Comparison of ENCODE assay signal across 33 cellular contexts in the genomic region with DNA sequence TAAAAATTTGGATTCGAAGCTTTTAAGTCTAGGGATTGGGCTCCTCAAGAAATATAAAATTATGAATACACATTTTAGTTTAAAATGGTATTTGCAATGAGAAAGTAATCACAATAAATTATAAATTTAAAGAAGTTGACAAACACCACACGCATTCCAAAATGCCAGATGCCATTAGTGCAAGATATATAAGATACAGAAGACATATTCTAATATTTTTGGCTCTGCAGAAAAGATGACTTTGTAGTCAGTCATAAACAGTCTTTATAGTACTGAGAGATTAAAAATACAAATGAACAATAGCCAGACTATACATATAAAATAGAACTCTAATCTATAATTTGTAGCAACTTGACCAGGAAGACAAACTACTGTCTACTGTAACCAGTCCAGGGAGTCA.
"Had no signal": no experiment of that assay in that cellular context is flagged by ENCODE, and none has a peak within 500 bp of the region (broad histone marks: within the 10 kb centered on the region; RNA-seq: fewer than 3 reads in every experiment).

No MANE protein-coding gene starts in this region.

- H3K36me3 ChIP-seq: adrenal gland, ascending aorta, brain microvascular endothelial cell, breast epithelium, cardiac muscle cell had no signal

- H3K4me3 ChIP-seq: adrenal gland, ascending aorta, body of pancreas, breast epithelium, cardiac muscle cell had no signal

- ATAC-seq: activated naive CD4-positive, alpha-beta T cell treated with anti-CD3 and anti-CD28 coated beads, Interleukin-2, amount 50 U/mL, for 72 hours; activated naive CD8-positive, alpha-beta T cell treated with anti-CD3 and anti-CD28 coated beads, Interleukin-2, amount 50 U/mL, for 24 hours; activated T-cell treated with anti-CD3 and anti-CD28 coated beads, Interleukin-2, amount 50 U/mL, for 4 hours; activated T-cell treated with anti-CD3 and anti-CD28 coated beads, Interleukin-2, amount 50 U/mL, for 72 hours; activated T-helper 17 cell treated with anti-CD3 and anti-CD28 coated beads, Interleukin-2, amount 50 U/mL, for 72 hours; body of pancreas had no signal

- H3K27ac ChIP-seq: adrenal gland, ascending aorta, body of pancreas, brain microvascular endothelial cell, breast epithelium, cardiac muscle cell had no signal

- H3K27me3 ChIP-seq: adrenal gland, ascending aorta, body of pancreas, brain microvascular endothelial cell, breast epithelium, cardiac muscle cell had no signal

- FAIRE-seq: astrocyte, bronchial epithelial cell had no signal

- DNase-seq: activated effector memory CD4-positive, alpha-beta T cell treated with anti-CD3 and anti-CD28 coated beads, Interleukin-2, amount 50 U/mL, for 16 hours; activated effector memory CD4-positive, alpha-beta T cell treated with Interleukin-2 at 50 U/mL for 16 hours; activated gamma-delta T cell; activated gamma-delta T cell treated with Interleukin-2 at 50 U/mL for 16 hours; activated naive CD4-positive, alpha-beta T cell; activated naive CD4-positive, alpha-beta T cell treated with anti-CD3 and anti-CD28 coated beads for 36 hours; activated naive CD4-positive, alpha-beta T cell treated with anti-CD3 and anti-CD28 coated beads, Interleukin-2, amount 10 ng/mL, durations not matched to agents 7 days and 5 days; activated naive CD4-positive, alpha-beta T cell treated with anti-CD3 and anti-CD28 coated beads, Interleukin-2, amount 50 U/mL, for 16 hours; activated naive CD4-positive, alpha-beta T cell treated with Interleukin-2 at 50 U/mL for 16 hours; activated naive CD8-positive, alpha-beta T cell treated with anti-CD3 and anti-CD28 coated beads for 36 hours; activated naive CD8-positive, alpha-beta T cell treated with anti-CD3 and anti-CD28 coated beads, Interleukin-2, amount 10 ng/mL, durations not matched to agents 7 days and 5 days; activated naive CD8-positive, alpha-beta T cell treated with anti-CD3 and anti-CD28 coated beads, Interleukin-2, amount 50 U/mL, for 24 hours; activated T-cell treated with anti-CD3 and anti-CD28 coated beads, Interleukin-2, amount 50 U/mL, for 24 hours; activated T-cell treated with anti-CD3 and anti-CD28 coated beads, Interleukin-2, amount 50 U/mL, for 4 hours; activated T-cell treated with anti-CD3 and anti-CD28 coated beads, Interleukin-2, amount 50 U/mL, for 48 hours; activated T-cell treated with anti-CD3 and anti-CD28 coated beads, Interleukin-2, amount 50 U/mL, for 72 hours; adrenal gland; amniotic stem cell; amygdala; anterior cingulate cortex; aorta; body of pancreas; brain microvascular endothelial cell; caudate nucleus; central memory CD4-positive, alpha-beta T cell; cerebellar nuclear complex had no signal

- H3K9me3 ChIP-seq: adrenal gland, ascending aorta, body of pancreas, breast epithelium had no signal

- H3K4me1 ChIP-seq: adrenal gland, ascending aorta, body of pancreas, breast epithelium had no signal
